ENCODE assay signal across 1 cellular context in genomic region chr4:7638984-7639789, GRCh38.
TF ChIP-seq lines count a peak whose summit lies in the region.

No MANE protein-coding gene starts in this region.

TF ChIP-seq in HepG2, 621 proteins besides CTCF, POLR2A, EP300 and RAD21 (continued from another document and continues in another):
- TF ChIP-seq ZNF574 (CRISPR knock-in tag; IDR thresholded peaks at IDR 0.05), result peak; percentile 46; the same call in 1 of the 2 replicates
- TF ChIP-seq ATF3 (CRISPR knock-in tag; IDR thresholded peaks at IDR 0.05), result no peak
- no peak for TF ChIP-seq DR1 (CRISPR knock-in tag; IDR thresholded peaks at IDR 0.05)
- no peak for TF ChIP-seq IKZF4 (CRISPR knock-in tag; IDR thresholded peaks at IDR 0.05; ENCODE audit: borderline replicate concordance, low read depth, not compliant biosample characterization)
- TF ChIP-seq ZNF20 (CRISPR knock-in tag; IDR thresholded peaks at IDR 0.05), result no peak
- TF ChIP-seq PRDM15 (CRISPR knock-in tag; IDR thresholded peaks at IDR 0.05), result no peak
- TF ChIP-seq ZBTB21 (CRISPR knock-in tag; IDR thresholded peaks at IDR 0.05), result no peak
- TF ChIP-seq ZSCAN30 (CRISPR knock-in tag; IDR thresholded peaks at IDR 0.05), result no peak
- no peak for TF ChIP-seq PRDM4 (CRISPR knock-in tag; IDR thresholded peaks at IDR 0.05; ENCODE audit: borderline replicate concordance)
- TF ChIP-seq ARID3A (IDR thresholded peaks at IDR 0.05; ENCODE audit: low read depth, low read length), result no peak
- no peak for TF ChIP-seq MATR3 (CRISPR knock-in tag; IDR thresholded peaks at IDR 0.05)
- no peak for TF ChIP-seq ZFAT (CRISPR knock-in tag; conservative IDR thresholded peaks at IDR 0.05)
- no peak for TF ChIP-seq SP140L (CRISPR knock-in tag; IDR thresholded peaks at IDR 0.05; ENCODE audit: borderline replicate concordance)
- no peak for TF ChIP-seq GLI4 (CRISPR knock-in tag; IDR thresholded peaks at IDR 0.05; ENCODE audit: borderline replicate concordance)
- TF ChIP-seq ARID4A (CRISPR knock-in tag; IDR thresholded peaks at IDR 0.05; ENCODE audit: borderline replicate concordance), result peak; percentile 54; the same call in 1 of the 2 replicates
- TF ChIP-seq MZF1 (CRISPR knock-in tag; IDR thresholded peaks at IDR 0.05; ENCODE audit: borderline replicate concordance), result no peak
- no peak for TF ChIP-seq RFXAP (CRISPR knock-in tag; IDR thresholded peaks at IDR 0.05; ENCODE audit: borderline replicate concordance)
- no peak for TF ChIP-seq ESRRA (CRISPR knock-in tag; IDR thresholded peaks at IDR 0.05; ENCODE audit: low read depth)
- TF ChIP-seq NR2F6 (IDR thresholded peaks at IDR 0.05), result peak; percentile 54
- 0 out of 2 replicates have a peak, but pooled peaks have one; percentile 49 for TF ChIP-seq NR2F6 (CRISPR knock-in tag; IDR thresholded peaks at IDR 0.05)
- no peak for TF ChIP-seq ZNF30 (CRISPR knock-in tag; IDR thresholded peaks at IDR 0.05)
- no peak for TF ChIP-seq PHF5A (CRISPR knock-in tag; IDR thresholded peaks at IDR 0.05; ENCODE audit: low read depth, unreplicated experiment)
- no peak for TF ChIP-seq PTBP1 (IDR thresholded peaks at IDR 0.05; ENCODE audit: low read depth, low read length, poor library complexity, severe bottlenecking)
- no peak for TF ChIP-seq ZNF562 (CRISPR knock-in tag; IDR thresholded peaks at IDR 0.05; ENCODE audit: borderline replicate concordance)
- no peak for TF ChIP-seq THAP7 (CRISPR knock-in tag; IDR thresholded peaks at IDR 0.05)
- TF ChIP-seq ZNF431 (CRISPR knock-in tag; IDR thresholded peaks at IDR 0.05; ENCODE audit: borderline replicate concordance, low read depth), result no peak
- no peak for TF ChIP-seq ZC3H13 (CRISPR knock-in tag; IDR thresholded peaks at IDR 0.05)
- TF ChIP-seq NR1H2 (CRISPR knock-in tag; IDR thresholded peaks at IDR 0.05; ENCODE audit: borderline replicate concordance, low read depth), result no peak
- peak; percentile 76; the same call in 1 of the 2 replicates for TF ChIP-seq MTA1 (CRISPR knock-in tag; IDR thresholded peaks at IDR 0.05; ENCODE audit: borderline replicate concordance)
- peak; percentile 58; the same call in 1 of the 2 replicates for TF ChIP-seq HOXA3 (CRISPR knock-in tag; IDR thresholded peaks at IDR 0.05)
- TF ChIP-seq HDAC6 (IDR thresholded peaks at IDR 0.05; ENCODE audit: low read depth, low read length), result no peak
- TF ChIP-seq TOE1 (CRISPR knock-in tag; IDR thresholded peaks at IDR 0.05), result no peak
- TF ChIP-seq ZBTB26 (CRISPR knock-in tag; IDR thresholded peaks at IDR 0.05; ENCODE audit: borderline replicate concordance), result peak; percentile 80; the same call in 1 of the 2 replicates
- TF ChIP-seq DNMT1 (CRISPR knock-in tag; IDR thresholded peaks at IDR 0.05), result no peak
- no peak for TF ChIP-seq MYPOP (CRISPR knock-in tag; IDR thresholded peaks at IDR 0.05)
- no peak for TF ChIP-seq ZBTB10 (CRISPR knock-in tag; IDR thresholded peaks at IDR 0.05; ENCODE audit: borderline replicate concordance)
- no peak for TF ChIP-seq ZNF709 (CRISPR knock-in tag; IDR thresholded peaks at IDR 0.05)
- peak; percentile 99 for TF ChIP-seq ZNF564 (CRISPR knock-in tag; IDR thresholded peaks at IDR 0.05)
- TF ChIP-seq SALL2 (CRISPR knock-in tag; IDR thresholded peaks at IDR 0.05), result no peak
- TF ChIP-seq NKX3-1 (CRISPR knock-in tag; IDR thresholded peaks at IDR 0.05), result no peak
